In the genomic region with DNA sequence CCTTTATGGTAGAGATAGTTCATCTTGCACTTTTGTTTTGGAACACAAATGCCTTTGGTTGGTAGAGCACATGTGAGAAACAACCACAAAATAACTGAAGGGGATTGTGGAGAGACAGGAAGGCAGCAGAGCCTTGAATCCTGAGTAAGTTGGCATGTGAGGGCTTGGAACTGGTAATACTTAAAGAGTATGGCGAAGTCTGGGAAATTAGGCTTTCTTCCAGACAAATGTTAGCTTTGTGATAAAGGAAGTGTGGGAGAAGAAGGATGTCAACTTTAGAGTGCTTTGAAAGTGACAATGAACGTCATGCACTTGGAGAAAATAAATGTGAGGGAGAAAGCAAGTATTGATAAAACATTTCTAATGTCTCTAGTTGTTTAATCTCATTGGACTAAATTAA, we compare ENCODE assay signal across 23 cellular contexts.
"Had no signal": no experiment of that assay in that cellular context is flagged by ENCODE, and none has a peak within 500 bp of the region (broad histone marks: within the 10 kb centered on the region; RNA-seq: fewer than 3 reads in every experiment).

No MANE protein-coding gene starts in this region.

- H3K9me3 ChIP-seq: esophagus squamous epithelium, lower lobe of right lung, pancreas, right lobe of liver, testis, tibial nerve, upper lobe of right lung, vagina had no signal

- H3K27ac ChIP-seq: esophagus squamous epithelium, foreskin keratinocyte, lower lobe of right lung, pancreas, right lobe of liver, testis, tibial nerve, upper lobe of right lung, vagina had no signal

- H3K9me3 Mint-ChIP-seq: memory B cell; naive B cell; nephron; stimulated activated naive B cell treated with anti-CD40 and anti-IgM and Interleukin-4, amounts not matched to agents 10 μg/mL and 1 μg/mL and 100 μg/mL, for 72 hours; stimulated activated naive CD8-positive, alpha-beta T cell treated with anti-CD3 and anti-CD28 coated beads, Interleukin-15, amount 100 ng/mL, for 72 hours had no signal

- H3K27me3 Mint-ChIP-seq: memory B cell; naive B cell; progenitor cell of endocrine pancreas; stimulated activated naive B cell treated with anti-CD40 and anti-IgM and Interleukin-4, amounts not matched to agents 10 μg/mL and 1 μg/mL and 100 μg/mL, for 72 hours; stimulated activated naive CD8-positive, alpha-beta T cell treated with anti-CD3 and anti-CD28 coated beads, Interleukin-15, amount 100 ng/mL, for 72 hours had no signal

- ATAC-seq: foreskin keratinocyte; right lobe of liver; stimulated activated naive B cell treated with anti-CD40 and anti-IgM and Interleukin-4, amounts not matched to agents 10 μg/mL and 1 μg/mL and 100 μg/mL, for 72 hours; stimulated activated naive CD8-positive, alpha-beta T cell treated with anti-CD3 and anti-CD28 coated beads, Interleukin-15, amount 100 ng/mL, for 72 hours; upper lobe of right lung had no signal

- H3K4me1 Mint-ChIP-seq: memory B cell; naive B cell; nephron; stimulated activated naive B cell treated with anti-CD40 and anti-IgM and Interleukin-4, amounts not matched to agents 10 μg/mL and 1 μg/mL and 100 μg/mL, for 72 hours; stimulated activated naive CD8-positive, alpha-beta T cell treated with anti-CD3 and anti-CD28 coated beads, Interleukin-15, amount 100 ng/mL, for 72 hours had no signal

- H3K27me3 ChIP-seq: esophagus squamous epithelium, foreskin keratinocyte, pancreas, right lobe of liver, testis, tibial nerve, upper lobe of right lung, vagina had no signal

- H3K4me3 Mint-ChIP-seq: memory B cell; naive B cell; nephron; stimulated activated naive B cell treated with anti-CD40 and anti-IgM and Interleukin-4, amounts not matched to agents 10 μg/mL and 1 μg/mL and 100 μg/mL, for 72 hours; stimulated activated naive CD8-positive, alpha-beta T cell treated with anti-CD3 and anti-CD28 coated beads, Interleukin-15, amount 100 ng/mL, for 72 hours had no signal

- H3K36me3 ChIP-seq: esophagus squamous epithelium, lower lobe of right lung, pancreas, right lobe of liver, tibial nerve, upper lobe of right lung, vagina had no signal

- H3K27ac Mint-ChIP-seq: memory B cell; progenitor cell of endocrine pancreas; stimulated activated naive B cell treated with anti-CD40 and anti-IgM and Interleukin-4, amounts not matched to agents 10 μg/mL and 1 μg/mL and 100 μg/mL, for 72 hours; stimulated activated naive CD8-positive, alpha-beta T cell treated with anti-CD3 and anti-CD28 coated beads, Interleukin-15, amount 100 ng/mL, for 72 hours had no signal

- H3K4me3 ChIP-seq: esophagus squamous epithelium, lower lobe of right lung, pancreas, right lobe of liver, testis, tibial nerve, upper lobe of right lung, vagina had no signal

- DNase-seq: dermis blood vessel endothelial cell; esophagus squamous epithelium; foreskin keratinocyte; head of caudate nucleus; hippocampal formation; lower lobe of right lung; midbrain; naive B cell; occipital lobe; pancreas; right lobe of liver; stimulated activated CD4-positive, alpha-beta T cell treated with anti-CD3 and anti-CD28 coated beads, Interleukin-2, amount 100 ng/mL, for 24 hours; stimulated activated CD4-positive, alpha-beta T cell treated with anti-CD3 and anti-CD28 coated beads, Interleukin-4, amount 100 ng/mL, for 4 hours; stimulated activated naive B cell treated with anti-CD40 and anti-IgM and Interleukin-4, amounts not matched to agents 10 μg/mL and 1 μg/mL and 100 μg/mL, for 72 hours; stimulated activated naive CD8-positive, alpha-beta T cell treated with anti-CD3 and anti-CD28 coated beads, Interleukin-15, amount 100 ng/mL, for 72 hours; testis; upper lobe of right lung had no signal

- H3K36me3 Mint-ChIP-seq: memory B cell; naive B cell; stimulated activated naive B cell treated with anti-CD40 and anti-IgM and Interleukin-4, amounts not matched to agents 10 μg/mL and 1 μg/mL and 100 μg/mL, for 72 hours had no signal

- H3K4me1 ChIP-seq: foreskin keratinocyte, pancreas, right lobe of liver, testis, upper lobe of right lung, vagina had no signal

- FAIRE-seq: colon, pancreas had no signal
